ENCODE assay signal across 1 cellular context in genomic region chr9:10208691-10209069, GRCh38.
TF ChIP-seq lines count a peak whose summit lies in the region.

No MANE protein-coding gene starts in this region.

TF ChIP-seq in SK-N-SH treated with all-trans-retinoic acid at 6 μM for 48 hours, 23 proteins besides CTCF, POLR2A, EP300 and RAD21 (continued from another document):
- TF ChIP-seq, protein P1, sequence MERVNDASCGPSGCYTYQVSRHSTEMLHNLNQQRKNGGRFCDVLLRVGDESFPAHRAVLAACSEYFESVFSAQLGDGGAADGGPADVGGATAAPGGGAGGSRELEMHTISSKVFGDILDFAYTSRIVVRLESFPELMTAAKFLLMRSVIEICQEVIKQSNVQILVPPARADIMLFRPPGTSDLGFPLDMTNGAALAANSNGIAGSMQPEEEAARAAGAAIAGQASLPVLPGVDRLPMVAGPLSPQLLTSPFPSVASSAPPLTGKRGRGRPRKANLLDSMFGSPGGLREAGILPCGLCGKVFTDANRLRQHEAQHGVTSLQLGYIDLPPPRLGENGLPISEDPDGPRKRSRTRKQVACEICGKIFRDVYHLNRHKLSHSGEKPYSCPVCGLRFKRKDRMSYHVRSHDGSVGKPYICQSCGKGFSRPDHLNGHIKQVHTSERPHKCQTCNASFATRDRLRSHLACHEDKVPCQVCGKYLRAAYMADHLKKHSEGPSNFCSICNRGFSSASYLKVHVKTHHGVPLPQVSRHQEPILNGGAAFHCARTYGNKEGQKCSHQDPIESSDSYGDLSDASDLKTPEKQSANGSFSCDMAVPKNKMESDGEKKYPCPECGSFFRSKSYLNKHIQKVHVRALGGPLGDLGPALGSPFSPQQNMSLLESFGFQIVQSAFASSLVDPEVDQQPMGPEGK (CRISPR knock-in tag; IDR thresholded peaks at IDR 0.05; ENCODE audit: borderline replicate concordance): no peak
- TF ChIP-seq BACH2 (CRISPR knock-in tag; IDR thresholded peaks at IDR 0.05; ENCODE audit: borderline replicate concordance) (no peak), PPARA (CRISPR knock-in tag; IDR thresholded peaks at IDR 0.05; ENCODE audit: borderline replicate concordance) (no peak), ZNF565 (CRISPR knock-in tag; conservative IDR thresholded peaks at IDR 0.05; ENCODE audit: low read depth) (no peak)
TF ChIP-seq in SK-N-SH treated with all-trans-retinoic acid at 6 μM for 48 hours: peak in this region for 0.
